1 cellular context compared by ENCODE assay signal in the genomic region with DNA sequence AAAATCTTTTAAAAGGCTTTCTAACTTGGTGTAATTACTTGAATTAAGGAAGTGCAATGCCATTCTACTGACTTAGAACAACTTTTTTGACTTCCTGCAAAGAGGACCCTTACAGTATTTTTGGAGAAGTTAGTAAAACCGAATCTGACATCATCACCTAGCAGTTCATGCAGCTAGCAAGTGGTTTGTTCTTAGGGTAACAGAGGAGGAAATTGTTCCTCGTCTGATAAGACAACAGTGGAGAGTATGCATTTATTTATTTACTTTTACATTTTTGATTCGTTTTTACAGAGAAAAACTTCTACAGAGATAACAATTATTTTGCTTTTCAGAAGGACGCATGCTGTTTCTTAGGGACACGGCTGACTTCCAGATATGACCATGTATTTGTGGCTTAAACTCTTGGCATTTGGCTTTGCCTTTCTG.
A peak's percentile ranks its signal among the peaks of the same experiment; 100 is the strongest.
TF ChIP-seq lines count a peak whose summit lies in the region.

A gene with protein sequence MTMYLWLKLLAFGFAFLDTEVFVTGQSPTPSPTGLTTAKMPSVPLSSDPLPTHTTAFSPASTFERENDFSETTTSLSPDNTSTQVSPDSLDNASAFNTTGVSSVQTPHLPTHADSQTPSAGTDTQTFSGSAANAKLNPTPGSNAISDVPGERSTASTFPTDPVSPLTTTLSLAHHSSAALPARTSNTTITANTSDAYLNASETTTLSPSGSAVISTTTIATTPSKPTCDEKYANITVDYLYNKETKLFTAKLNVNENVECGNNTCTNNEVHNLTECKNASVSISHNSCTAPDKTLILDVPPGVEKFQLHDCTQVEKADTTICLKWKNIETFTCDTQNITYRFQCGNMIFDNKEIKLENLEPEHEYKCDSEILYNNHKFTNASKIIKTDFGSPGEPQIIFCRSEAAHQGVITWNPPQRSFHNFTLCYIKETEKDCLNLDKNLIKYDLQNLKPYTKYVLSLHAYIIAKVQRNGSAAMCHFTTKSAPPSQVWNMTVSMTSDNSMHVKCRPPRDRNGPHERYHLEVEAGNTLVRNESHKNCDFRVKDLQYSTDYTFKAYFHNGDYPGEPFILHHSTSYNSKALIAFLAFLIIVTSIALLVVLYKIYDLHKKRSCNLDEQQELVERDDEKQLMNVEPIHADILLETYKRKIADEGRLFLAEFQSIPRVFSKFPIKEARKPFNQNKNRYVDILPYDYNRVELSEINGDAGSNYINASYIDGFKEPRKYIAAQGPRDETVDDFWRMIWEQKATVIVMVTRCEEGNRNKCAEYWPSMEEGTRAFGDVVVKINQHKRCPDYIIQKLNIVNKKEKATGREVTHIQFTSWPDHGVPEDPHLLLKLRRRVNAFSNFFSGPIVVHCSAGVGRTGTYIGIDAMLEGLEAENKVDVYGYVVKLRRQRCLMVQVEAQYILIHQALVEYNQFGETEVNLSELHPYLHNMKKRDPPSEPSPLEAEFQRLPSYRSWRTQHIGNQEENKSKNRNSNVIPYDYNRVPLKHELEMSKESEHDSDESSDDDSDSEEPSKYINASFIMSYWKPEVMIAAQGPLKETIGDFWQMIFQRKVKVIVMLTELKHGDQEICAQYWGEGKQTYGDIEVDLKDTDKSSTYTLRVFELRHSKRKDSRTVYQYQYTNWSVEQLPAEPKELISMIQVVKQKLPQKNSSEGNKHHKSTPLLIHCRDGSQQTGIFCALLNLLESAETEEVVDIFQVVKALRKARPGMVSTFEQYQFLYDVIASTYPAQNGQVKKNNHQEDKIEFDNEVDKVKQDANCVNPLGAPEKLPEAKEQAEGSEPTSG (N-terminal part only) (plus strand): TSS at position 147 of the 426 bp plus-strand sequence. CDS start 229 bp downstream, at position 376.

TF ChIP-seq in GM12878, 131 proteins besides CTCF, POLR2A, EP300 and RAD21 (continued from another document and continues in another):
- no peak for TF ChIP-seq TCF3 (IDR thresholded peaks at IDR 0.05; ENCODE audit: borderline replicate concordance, insufficient read depth, low read depth, low read length)
- no peak for TF ChIP-seq ZBTB4 (CRISPR knock-in tag; IDR thresholded peaks at IDR 0.05)
- TF ChIP-seq GABPA (IDR thresholded peaks at IDR 0.05; ENCODE audit: low read depth): peak; percentile 58; the same call in 1 of the 2 replicates
- TF ChIP-seq CHD4 (IDR thresholded peaks at IDR 0.05): no peak
- TF ChIP-seq POU2F2 (IDR thresholded peaks at IDR 0.05; ENCODE audit: borderline replicate concordance, low read depth, low read length): 0 out of 3 replicates have a peak, but pooled peaks have one; percentile 37
- TF ChIP-seq TBL1XR1 (IDR thresholded peaks at IDR 0.05; ENCODE audit: low read depth, low read length): no peak
- no peak for TF ChIP-seq ZNF622 (IDR thresholded peaks at IDR 0.05)
- TF ChIP-seq TCF12 (IDR thresholded peaks at IDR 0.05; ENCODE audit: low read depth, low read length): no peak
- TF ChIP-seq JUND (IDR thresholded peaks at IDR 0.05; ENCODE audit: low read depth, low read length): peak; percentile 71; the same call in 1 of the 2 replicates
- TF ChIP-seq BMI1 (IDR thresholded peaks at IDR 0.05; ENCODE audit: borderline replicate concordance): no peak
- peak; percentile 21 for TF ChIP-seq SKIL (IDR thresholded peaks at IDR 0.05; ENCODE audit: low read depth, poor library complexity, severe bottlenecking)
- no peak for TF ChIP-seq SREBF2 (IDR thresholded peaks at IDR 0.05; ENCODE audit: low read length)
- no peak for TF ChIP-seq ZBED1 (IDR thresholded peaks at IDR 0.05; ENCODE audit: borderline replicate concordance)
- no peak for TF ChIP-seq LARP7 (IDR thresholded peaks at IDR 0.05)
- peak; percentile 53 for TF ChIP-seq MTA2 (IDR thresholded peaks at IDR 0.05; ENCODE audit: low read depth)
- no peak for TF ChIP-seq FOXK2 (IDR thresholded peaks at IDR 0.05)
- peak; percentile 87 for TF ChIP-seq MTA3 (IDR thresholded peaks at IDR 0.05; ENCODE audit: borderline replicate concordance, low read length)
- TF ChIP-seq, protein P1, sequence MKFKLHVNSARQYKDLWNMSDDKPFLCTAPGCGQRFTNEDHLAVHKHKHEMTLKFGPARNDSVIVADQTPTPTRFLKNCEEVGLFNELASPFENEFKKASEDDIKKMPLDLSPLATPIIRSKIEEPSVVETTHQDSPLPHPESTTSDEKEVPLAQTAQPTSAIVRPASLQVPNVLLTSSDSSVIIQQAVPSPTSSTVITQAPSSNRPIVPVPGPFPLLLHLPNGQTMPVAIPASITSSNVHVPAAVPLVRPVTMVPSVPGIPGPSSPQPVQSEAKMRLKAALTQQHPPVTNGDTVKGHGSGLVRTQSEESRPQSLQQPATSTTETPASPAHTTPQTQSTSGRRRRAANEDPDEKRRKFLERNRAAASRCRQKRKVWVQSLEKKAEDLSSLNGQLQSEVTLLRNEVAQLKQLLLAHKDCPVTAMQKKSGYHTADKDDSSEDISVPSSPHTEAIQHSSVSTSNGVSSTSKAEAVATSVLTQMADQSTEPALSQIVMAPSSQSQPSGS (IDR thresholded peaks at IDR 0.05; ENCODE audit: low read length): peak; percentile 99
- TF ChIP-seq, protein P2, sequence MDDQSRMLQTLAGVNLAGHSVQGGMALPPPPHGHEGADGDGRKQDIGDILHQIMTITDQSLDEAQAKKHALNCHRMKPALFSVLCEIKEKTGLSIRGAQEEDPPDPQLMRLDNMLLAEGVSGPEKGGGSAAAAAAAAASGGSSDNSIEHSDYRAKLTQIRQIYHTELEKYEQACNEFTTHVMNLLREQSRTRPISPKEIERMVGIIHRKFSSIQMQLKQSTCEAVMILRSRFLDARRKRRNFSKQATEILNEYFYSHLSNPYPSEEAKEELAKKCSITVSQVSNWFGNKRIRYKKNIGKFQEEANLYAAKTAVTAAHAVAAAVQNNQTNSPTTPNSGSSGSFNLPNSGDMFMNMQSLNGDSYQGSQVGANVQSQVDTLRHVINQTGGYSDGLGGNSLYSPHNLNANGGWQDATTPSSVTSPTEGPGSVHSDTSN (IDR thresholded peaks at IDR 0.05; ENCODE audit: insufficient replicate concordance, low read depth, low read length): no peak
- TF ChIP-seq ZNF592 (IDR thresholded peaks at IDR 0.05): no peak
- peak; percentile 85 for TF ChIP-seq RUNX3 (IDR thresholded peaks at IDR 0.05; ENCODE audit: low read length)
- no peak for TF ChIP-seq CBX5 (IDR thresholded peaks at IDR 0.05; ENCODE audit: low read depth)
- TF ChIP-seq, protein P3, sequence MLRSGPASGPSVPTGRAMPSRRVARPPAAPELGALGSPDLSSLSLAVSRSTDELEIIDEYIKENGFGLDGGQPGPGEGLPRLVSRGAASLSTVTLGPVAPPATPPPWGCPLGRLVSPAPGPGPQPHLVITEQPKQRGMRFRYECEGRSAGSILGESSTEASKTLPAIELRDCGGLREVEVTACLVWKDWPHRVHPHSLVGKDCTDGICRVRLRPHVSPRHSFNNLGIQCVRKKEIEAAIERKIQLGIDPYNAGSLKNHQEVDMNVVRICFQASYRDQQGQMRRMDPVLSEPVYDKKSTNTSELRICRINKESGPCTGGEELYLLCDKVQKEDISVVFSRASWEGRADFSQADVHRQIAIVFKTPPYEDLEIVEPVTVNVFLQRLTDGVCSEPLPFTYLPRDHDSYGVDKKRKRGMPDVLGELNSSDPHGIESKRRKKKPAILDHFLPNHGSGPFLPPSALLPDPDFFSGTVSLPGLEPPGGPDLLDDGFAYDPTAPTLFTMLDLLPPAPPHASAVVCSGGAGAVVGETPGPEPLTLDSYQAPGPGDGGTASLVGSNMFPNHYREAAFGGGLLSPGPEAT (IDR thresholded peaks at IDR 0.05; ENCODE audit: low read depth): 0 out of 2 replicates have a peak, but pooled peaks have one; percentile 57
- TF ChIP-seq ESRRA (IDR thresholded peaks at IDR 0.05; ENCODE audit: low read length): no peak
- TF ChIP-seq, protein P4, sequence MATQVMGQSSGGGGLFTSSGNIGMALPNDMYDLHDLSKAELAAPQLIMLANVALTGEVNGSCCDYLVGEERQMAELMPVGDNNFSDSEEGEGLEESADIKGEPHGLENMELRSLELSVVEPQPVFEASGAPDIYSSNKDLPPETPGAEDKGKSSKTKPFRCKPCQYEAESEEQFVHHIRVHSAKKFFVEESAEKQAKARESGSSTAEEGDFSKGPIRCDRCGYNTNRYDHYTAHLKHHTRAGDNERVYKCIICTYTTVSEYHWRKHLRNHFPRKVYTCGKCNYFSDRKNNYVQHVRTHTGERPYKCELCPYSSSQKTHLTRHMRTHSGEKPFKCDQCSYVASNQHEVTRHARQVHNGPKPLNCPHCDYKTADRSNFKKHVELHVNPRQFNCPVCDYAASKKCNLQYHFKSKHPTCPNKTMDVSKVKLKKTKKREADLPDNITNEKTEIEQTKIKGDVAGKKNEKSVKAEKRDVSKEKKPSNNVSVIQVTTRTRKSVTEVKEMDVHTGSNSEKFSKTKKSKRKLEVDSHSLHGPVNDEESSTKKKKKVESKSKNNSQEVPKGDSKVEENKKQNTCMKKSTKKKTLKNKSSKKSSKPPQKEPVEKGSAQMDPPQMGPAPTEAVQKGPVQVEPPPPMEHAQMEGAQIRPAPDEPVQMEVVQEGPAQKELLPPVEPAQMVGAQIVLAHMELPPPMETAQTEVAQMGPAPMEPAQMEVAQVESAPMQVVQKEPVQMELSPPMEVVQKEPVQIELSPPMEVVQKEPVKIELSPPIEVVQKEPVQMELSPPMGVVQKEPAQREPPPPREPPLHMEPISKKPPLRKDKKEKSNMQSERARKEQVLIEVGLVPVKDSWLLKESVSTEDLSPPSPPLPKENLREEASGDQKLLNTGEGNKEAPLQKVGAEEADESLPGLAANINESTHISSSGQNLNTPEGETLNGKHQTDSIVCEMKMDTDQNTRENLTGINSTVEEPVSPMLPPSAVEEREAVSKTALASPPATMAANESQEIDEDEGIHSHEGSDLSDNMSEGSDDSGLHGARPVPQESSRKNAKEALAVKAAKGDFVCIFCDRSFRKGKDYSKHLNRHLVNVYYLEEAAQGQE (IDR thresholded peaks at IDR 0.05; ENCODE audit: low read depth, low read length): no peak
- no peak for TF ChIP-seq FOS (IDR thresholded peaks at IDR 0.05; ENCODE audit: borderline replicate concordance, extremely low read depth, insufficient read length)
- no peak for TF ChIP-seq USF2 (IDR thresholded peaks at IDR 0.05; ENCODE audit: borderline replicate concordance, low read depth, low read length)
- no peak for TF ChIP-seq YY1 (IDR thresholded peaks at IDR 0.05; ENCODE audit: low read depth, low read length)
